Comparison of ENCODE assay signal across 31 cellular contexts in the genomic region with DNA sequence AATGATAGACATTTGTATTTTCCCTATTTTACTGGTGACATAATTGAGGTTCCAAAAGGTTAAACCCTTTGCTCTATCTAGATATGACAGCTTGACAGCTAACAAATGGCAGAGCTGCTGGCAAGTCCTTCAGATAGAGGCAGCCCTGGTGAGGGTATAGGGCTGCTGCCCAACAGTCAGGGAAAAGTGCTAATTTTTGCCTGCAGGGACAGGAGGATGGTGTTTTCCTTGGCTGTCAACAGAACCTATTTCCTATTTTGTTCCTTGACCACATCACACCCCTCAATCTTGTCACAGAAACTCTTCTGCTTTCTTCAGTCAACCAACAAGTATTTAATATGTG. TPM values are rescaled to one million over a fixed set of nuclear protein-coding genes. Genes with fewer than 3 reads are reported as not detected.
"Had no signal": no experiment of that assay in that cellular context is flagged by ENCODE, and none has a peak within 500 bp of the region (broad histone marks: within the 10 kb centered on the region; RNA-seq: fewer than 3 reads in every experiment).

No MANE protein-coding gene starts in this region.

- H3K36me3 Mint-ChIP-seq: activated CD4-positive, alpha-beta memory T cell treated with anti-CD3 and anti-CD28 coated beads for 36 hours; activated naive CD4-positive, alpha-beta T cell treated with anti-CD3 and anti-CD28 coated beads, Interleukin-2, amount 50 U/mL, for 72 hours had no signal

- H3K4me3 Mint-ChIP-seq: activated B cell treated with CpG ODN at 0.5 μM for 24 hours; activated CD4-positive, alpha-beta memory T cell treated with anti-CD3 and anti-CD28 coated beads for 36 hours; activated naive CD4-positive, alpha-beta T cell treated with anti-CD3 and anti-CD28 coated beads for 36 hours; activated T-cell treated with anti-CD3 and anti-CD28 coated beads, Interleukin-2, amount 50 U/mL, for 4 hours; activated T-helper 1 cell treated with anti-CD3 and anti-CD28 coated beads, Interleukin-12 subunit alpha, Interleukin-12 subunit beta, Interleukin-2, Interleukin-4 antibody, amounts not matched to agents 30 ng/mL and 10 ng/mL and 1 ng/mL, durations not matched to agents 14 hours and 24 hours and 36 hours had no signal

- H3K4me1 ChIP-seq: adrenal gland had no signal

- H3K27ac Mint-ChIP-seq: activated B cell treated with CpG ODN at 0.5 μM for 24 hours; activated CD4-positive, alpha-beta memory T cell treated with anti-CD3 and anti-CD28 coated beads for 36 hours; activated naive CD4-positive, alpha-beta T cell treated with anti-CD3 and anti-CD28 coated beads for 36 hours; activated T-helper 1 cell treated with anti-CD3 and anti-CD28 coated beads, Interleukin-12 subunit alpha, Interleukin-12 subunit beta, Interleukin-2, Interleukin-4 antibody, amounts not matched to agents 30 ng/mL and 10 ng/mL and 1 ng/mL, durations not matched to agents 14 hours and 24 hours and 36 hours had no signal

- DNase-seq: activated B cell treated with CpG ODN at 0.5 μM for 24 hours; activated CD4-positive, alpha-beta memory T cell treated with anti-CD3 and anti-CD28 coated beads for 36 hours; activated CD4-positive, alpha-beta T cell treated with anti-CD3 and anti-CD28 coated beads for 4 hours; activated CD4-positive, alpha-beta T cell treated with anti-CD3 and anti-CD28 coated beads, Interleukin-2, amount 50 U/mL, for 1 hour; activated CD4-positive, CD25-positive, alpha-beta regulatory T cell treated with anti-CD3 and anti-CD28 coated beads, Interleukin-2, amount 50 U/mL, for 72 hours; activated CD8-positive, alpha-beta memory T cell treated with anti-CD3 and anti-CD28 coated beads, Interleukin-2, amount 50 U/mL, for 4 hours; activated gamma-delta T cell treated with Interleukin-2 at 50 U/mL for 16 hours; activated naive CD4-positive, alpha-beta T cell treated with anti-CD3 and anti-CD28 coated beads for 36 hours; activated T-cell treated with anti-CD3 and anti-CD28 coated beads for 4 hours; activated T-cell treated with anti-CD3 and anti-CD28 coated beads, Interleukin-2, amount 50 U/mL, for 4 hours; body of pancreas; IMR-90; NCI-H1105; NCI-H1417 treated with DMSO at 0.1 percent for 48 hours; NCI-H1930; NCI-H345; NCI-H524 treated with DMSO at 0.1 percent for 48 hours; PC-3; Peyer's patch; RPMI8226; SW 1271; T-helper 1 cell; T-helper 2 cell; T-helper 9 cell had no signal

- ATAC-seq: activated naive CD4-positive, alpha-beta T cell treated with anti-CD3 and anti-CD28 coated beads, Interleukin-2, amount 50 U/mL, for 72 hours; activated T-cell treated with anti-CD3 and anti-CD28 coated beads, Interleukin-2, amount 50 U/mL, for 4 hours; body of pancreas; K562; PC-3 had no signal

- H3K27me3 ChIP-seq: body of pancreas, Peyer's patch had no signal

- H3K27ac ChIP-seq: adrenal gland, body of pancreas, VCaP had no signal

- H3K9me3 ChIP-seq: adrenal gland, body of pancreas, Peyer's patch had no signal

- H3K36me3 ChIP-seq: adrenal gland, Peyer's patch had no signal

- H3K27me3 Mint-ChIP-seq: activated CD4-positive, alpha-beta memory T cell treated with anti-CD3 and anti-CD28 coated beads for 36 hours had no signal

- H3K9me3 Mint-ChIP-seq: activated B cell treated with CpG ODN at 0.5 μM for 24 hours; activated CD4-positive, alpha-beta memory T cell treated with anti-CD3 and anti-CD28 coated beads for 36 hours; activated naive CD4-positive, alpha-beta T cell treated with anti-CD3 and anti-CD28 coated beads for 36 hours; activated T-cell treated with anti-CD3 and anti-CD28 coated beads, Interleukin-2, amount 50 U/mL, for 4 hours; activated T-helper 1 cell treated with anti-CD3 and anti-CD28 coated beads, Interleukin-12 subunit alpha, Interleukin-12 subunit beta, Interleukin-2, Interleukin-4 antibody, amounts not matched to agents 30 ng/mL and 10 ng/mL and 1 ng/mL, durations not matched to agents 14 hours and 24 hours and 36 hours had no signal

- H3K4me1 Mint-ChIP-seq: activated B cell treated with CpG ODN at 0.5 μM for 24 hours had no signal

- H3K4me3 ChIP-seq: adrenal gland, body of pancreas, K562, Peyer's patch had no signal

RNA-seq across cellular contexts. Expression of a gene that starts 12.3 kb away (rescaled TPM):
- total RNA-seq: activated B cell treated with CpG ODN at 0.5 μM for 24 hours, IMR-90, MCF 10A, NCI-H460 had no signal
- polyA plus RNA-seq: IMR-90, K562 had no signal

RNA-seq across cellular contexts. Expression of a gene that starts 16.0 kb away (rescaled TPM):
- total RNA-seq: activated B cell treated with CpG ODN at 0.5 μM for 24 hours; activated CD4-positive, alpha-beta memory T cell treated with anti-CD3 and anti-CD28 coated beads for 36 hours; activated naive CD4-positive, alpha-beta T cell treated with anti-CD3 and anti-CD28 coated beads for 36 hours; activated naive CD4-positive, alpha-beta T cell treated with anti-CD3 and anti-CD28 coated beads, Interleukin-2, amount 50 U/mL, for 72 hours; activated T-cell treated with anti-CD3 and anti-CD28 coated beads, Interleukin-2, amount 50 U/mL, for 4 hours; activated T-helper 1 cell treated with anti-CD3 and anti-CD28 coated beads, Interleukin-12 subunit alpha, Interleukin-12 subunit beta, Interleukin-2, Interleukin-4 antibody, amounts not matched to agents 30 ng/mL and 10 ng/mL and 1 ng/mL, durations not matched to agents 14 hours and 24 hours and 36 hours; body of pancreas; IMR-90; K562; MCF 10A; NCI-H460; PC-3; Peyer's patch had no signal
- polyA plus RNA-seq: IMR-90, K562 had no signal
